Comparison of ENCODE assay signal across 10 cellular contexts in genomic region chr7:131236318-131236672, GRCh38.
DNase-seq lines count a peak whose midpoint lies in the region; ATAC-seq and TF ChIP-seq lines count a peak whose summit lies in the region.
"Had no signal": no experiment of that assay in that cellular context is flagged by ENCODE, and none has a peak within 500 bp of the region (broad histone marks: within the 10 kb centered on the region; RNA-seq: fewer than 3 reads in every experiment).

No MANE protein-coding gene starts in this region.

- H3K79me2 ChIP-seq in fibroblast of lung (ENCODE audit: control insufficient read depth, insufficient read depth, low read length): no peaks in the 10 kb centered on the region

- H3K4me1 Mint-ChIP-seq in stimulated activated naive CD8-positive, alpha-beta T cell treated with anti-CD3 and anti-CD28 coated beads, Interleukin-15, Interleukin-2, amounts not matched to agents 100 ng/mL and 50 ng/mL, for 24 hours (ENCODE audit: low read depth): peaks cover 66% of the 10 kb centered on the region
- peaks cover 64% of the 10 kb centered on the region for H3K4me1 Mint-ChIP-seq in activated CD4-positive, alpha-beta memory T cell treated with anti-CD3 and anti-CD28 coated beads, Interleukin-2, amount 10 ng/mL, durations not matched to agents 7 days and 5 days
- no peaks in the 10 kb centered on the region for H3K4me1 Mint-ChIP-seq in endodermal cell

- H3K4me1 ChIP-seq in fibroblast of lung (ENCODE audit: control insufficient read depth, extremely low read depth, insufficient read depth, low read length) (peaks cover 17% of the 10 kb centered on the region), endodermal cell (ENCODE audit: control insufficient read depth, insufficient read depth, low read length) (no peaks in the 10 kb centered on the region)

- no peak overlapping the region for H3K4me2 ChIP-seq in fibroblast of lung (ENCODE audit: extremely low read depth, insufficient read depth, low read length)

- TF ChIP-seq CTCF in fibroblast of lung (conservative IDR thresholded peaks at IDR 0.05 in 1 of 2, IDR thresholded peaks at IDR 0.05 in 1 of 2; ENCODE audit: low read depth in 1 of 2, low read length in 2 of 2) (no peak), endodermal cell (conservative IDR thresholded peaks at IDR 0.05) (no peak)

- H3K4me3 ChIP-seq in fibroblast of lung (replicated peaks in 1 of 4; ENCODE audit: control extremely low read depth in 1 of 4, insufficient read depth in 1 of 4, low read depth in 3 of 4, low read length in 4 of 4): no peak overlapping the region
- no peak overlapping the region for H3K4me3 ChIP-seq in endodermal cell (ENCODE audit: low read length)

- peak overlapping the region; percentile 87 for H3K27ac ChIP-seq in fibroblast of lung (ENCODE audit: insufficient read depth, low read length)
- H3K27ac ChIP-seq in endodermal cell (ENCODE audit: low read depth, low read length): no peak overlapping the region

- 88 to 96% methylated on average over 5 to 6 of the region's 6 CpGs for WGBS in endodermal cell (ENCODE audit: insufficient coverage in 1 of 2, insufficient read length in 1 of 2), 2 experiments

- H3K9ac ChIP-seq in fibroblast of lung (ENCODE audit: insufficient read depth, low read length): no peak overlapping the region
- H3K9ac ChIP-seq in endodermal cell (ENCODE audit: extremely low read depth, low read length, poor library complexity, severe bottlenecking): no peak overlapping the region

- no peak for DNase-seq in stimulated activated naive CD8-positive, alpha-beta T cell treated with anti-CD3 and anti-CD28 coated beads, Interleukin-15, Interleukin-2, amounts not matched to agents 100 U/mL and 50 U/mL, for 24 hours
- no peak for DNase-seq in activated CD4-positive, alpha-beta memory T cell treated with anti-CD3 and anti-CD28 coated beads, Interleukin-2, amount 10 ng/mL, durations not matched to agents 7 days and 5 days
- DNase-seq in fibroblast of lung (ENCODE audit: low read depth in 2 of 2): no peak
- no peak for DNase-seq in stimulated activated CD4-positive, alpha-beta T cell treated with anti-CD3 and anti-CD28 coated beads, Interleukin-2, amount 100 ng/mL, for 48 hours
- no peak for DNase-seq in endodermal cell
- DNase-seq in MV-4-11 (lab: John Stamatoyannopoulos, UW): no peak
- DNase-seq: glutamatergic neuron had no signal

- no peaks in the 10 kb centered on the region for H3K27me3 Mint-ChIP-seq in stimulated activated naive CD8-positive, alpha-beta T cell treated with anti-CD3 and anti-CD28 coated beads, Interleukin-15, Interleukin-2, amounts not matched to agents 100 ng/mL and 50 ng/mL, for 24 hours
- no peaks in the 10 kb centered on the region for H3K27me3 Mint-ChIP-seq in activated CD4-positive, alpha-beta memory T cell treated with anti-CD3 and anti-CD28 coated beads, Interleukin-2, amount 10 ng/mL, durations not matched to agents 7 days and 5 days
- no peaks in the 10 kb centered on the region for H3K27me3 Mint-ChIP-seq in endodermal cell (ENCODE audit: insufficient read depth)

- H3K27me3 ChIP-seq in fibroblast of lung (ENCODE audit: control insufficient read depth, insufficient read depth, low read length) (no peaks in the 10 kb centered on the region), endodermal cell (ENCODE audit: control insufficient read depth, insufficient read depth, low read length, poor library complexity, severe bottlenecking) (no peaks in the 10 kb centered on the region)
- H3K27me3 ChIP-seq: BE2C had no signal

- H3K4me3 Mint-ChIP-seq in stimulated activated naive CD8-positive, alpha-beta T cell treated with anti-CD3 and anti-CD28 coated beads, Interleukin-15, Interleukin-2, amounts not matched to agents 100 ng/mL and 50 ng/mL, for 24 hours: peak overlapping the region; percentile 60
- H3K4me3 Mint-ChIP-seq in activated CD4-positive, alpha-beta memory T cell treated with anti-CD3 and anti-CD28 coated beads, Interleukin-2, amount 10 ng/mL, durations not matched to agents 7 days and 5 days: no peak overlapping the region
- no peak overlapping the region for H3K4me3 Mint-ChIP-seq in endodermal cell

- H3K27ac Mint-ChIP-seq in stimulated activated naive CD8-positive, alpha-beta T cell treated with anti-CD3 and anti-CD28 coated beads, Interleukin-15, Interleukin-2, amounts not matched to agents 100 ng/mL and 50 ng/mL, for 24 hours: peak overlapping the region; percentile 96
- peak overlapping the region; percentile 84 for H3K27ac Mint-ChIP-seq in activated CD4-positive, alpha-beta memory T cell treated with anti-CD3 and anti-CD28 coated beads, Interleukin-2, amount 10 ng/mL, durations not matched to agents 7 days and 5 days
- no peak overlapping the region for H3K27ac Mint-ChIP-seq in endodermal cell

- H3K9me3 ChIP-seq in fibroblast of lung (ENCODE audit: control insufficient read depth, insufficient read depth, low read depth, low read length) (no peaks in the 10 kb centered on the region), endodermal cell (ENCODE audit: control insufficient read depth, low read length) (no peaks in the 10 kb centered on the region)
- H3K9me3 ChIP-seq: BE2C had no signal

- ATAC-seq in stimulated activated naive CD8-positive, alpha-beta T cell treated with anti-CD3 and anti-CD28 coated beads, Interleukin-15, Interleukin-2, amounts not matched to agents 100 U/mL and 50 U/mL, for 24 hours: no peak
- no peak for ATAC-seq in GM21515 (IDR thresholded peaks at IDR 0.05; ENCODE audit: unreplicated experiment)

- no peaks in the 10 kb centered on the region for H4K20me1 ChIP-seq in fibroblast of lung (ENCODE audit: control insufficient read depth, extremely low read depth, insufficient read depth, low read length)

- H3K9me3 Mint-ChIP-seq in stimulated activated naive CD8-positive, alpha-beta T cell treated with anti-CD3 and anti-CD28 coated beads, Interleukin-15, Interleukin-2, amounts not matched to agents 100 ng/mL and 50 ng/mL, for 24 hours: no peaks in the 10 kb centered on the region
- no peaks in the 10 kb centered on the region for H3K9me3 Mint-ChIP-seq in activated CD4-positive, alpha-beta memory T cell treated with anti-CD3 and anti-CD28 coated beads, Interleukin-2, amount 10 ng/mL, durations not matched to agents 7 days and 5 days
- H3K9me3 Mint-ChIP-seq in endodermal cell: peaks cover 3% of the 10 kb centered on the region

- H3K36me3 ChIP-seq in fibroblast of lung (ENCODE audit: control insufficient read depth, insufficient read depth, low read length) (no peaks in the 10 kb centered on the region), endodermal cell (ENCODE audit: control insufficient read depth, insufficient read depth, low read length) (no peaks in the 10 kb centered on the region)
- H3K36me3 ChIP-seq: BE2C had no signal

- H3K36me3 Mint-ChIP-seq in stimulated activated naive CD8-positive, alpha-beta T cell treated with anti-CD3 and anti-CD28 coated beads, Interleukin-15, Interleukin-2, amounts not matched to agents 100 ng/mL and 50 ng/mL, for 24 hours (ENCODE audit: low read depth): no peaks in the 10 kb centered on the region
- H3K36me3 Mint-ChIP-seq in activated CD4-positive, alpha-beta memory T cell treated with anti-CD3 and anti-CD28 coated beads, Interleukin-2, amount 10 ng/mL, durations not matched to agents 7 days and 5 days (ENCODE audit: low read depth): peaks cover 5% of the 10 kb centered on the region
- H3K36me3 Mint-ChIP-seq in endodermal cell (ENCODE audit: low read depth): no peaks in the 10 kb centered on the region

- H2AFZ ChIP-seq in fibroblast of lung (ENCODE audit: low read length): no peak overlapping the region

- POLR2A ChIA-PET in activated CD4-positive, alpha-beta memory T cell treated with anti-CD3 and anti-CD28 coated beads, Interleukin-2, amount 10 ng/mL, durations not matched to agents 7 days and 5 days (lab: Charles Lee): interaction anchor here (0.8 to 6.1 kb wide), 11 partner anchors 10 to 265 kb away, joined by 3 to 71 read pairs (median 3); no protein-coding TSS in a partner anchor

- CTCF ChIA-PET in activated CD4-positive, alpha-beta memory T cell treated with anti-CD3 and anti-CD28 coated beads, Interleukin-2, amount 10 ng/mL, durations not matched to agents 7 days and 5 days (lab: Charles Lee): interaction anchor here (0.7 to 1.3 kb wide), 8 partner anchors 8 to 418 kb away, joined by 3 to 4 read pairs (median 3); no protein-coding TSS in a partner anchor
